ENCODE assay signal across 17 cellular contexts in the genomic region with DNA sequence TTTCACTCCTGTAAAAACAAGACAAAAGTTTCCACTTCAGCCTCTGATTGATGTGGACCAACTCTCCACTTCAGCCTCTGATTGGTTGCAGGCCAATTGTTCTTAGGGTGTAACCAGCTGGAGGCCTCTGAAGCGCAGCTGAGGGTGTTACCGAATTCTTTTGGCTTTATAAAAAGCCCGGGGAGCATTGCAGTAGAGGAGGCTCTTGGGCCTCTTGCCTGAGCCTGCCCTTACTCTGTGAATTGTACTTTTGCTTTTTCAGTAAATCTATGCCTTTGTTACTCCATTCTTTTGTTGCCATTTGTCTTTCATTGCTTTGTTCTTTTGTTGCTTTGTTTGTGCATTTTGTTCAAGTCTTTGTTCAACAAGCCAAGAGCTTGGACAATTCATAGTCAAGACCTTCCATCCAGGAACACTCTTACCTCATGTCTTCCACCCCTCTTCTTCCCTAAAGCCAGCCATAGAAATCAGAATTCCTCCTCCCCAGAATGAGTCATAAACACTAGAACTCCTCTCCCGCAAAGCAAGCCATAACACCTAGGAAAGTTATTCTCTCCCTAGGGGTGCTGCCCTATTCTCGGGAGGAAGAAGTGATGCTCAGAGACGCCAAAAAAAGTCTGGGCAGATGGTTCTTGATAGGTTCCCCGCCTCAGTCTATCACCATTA. TPM values are rescaled to one million over a fixed set of nuclear protein-coding genes. Genes with fewer than 3 reads are reported as not detected.
A peak's percentile ranks its signal among the peaks of the same experiment; 100 is the strongest.
DNase-seq lines count a peak whose midpoint lies in the region; ATAC-seq and TF ChIP-seq lines count a peak whose summit lies in the region.
"Had no signal": no experiment of that assay in that cellular context is flagged by ENCODE, and none has a peak within 500 bp of the region (broad histone marks: within the 10 kb centered on the region; RNA-seq: fewer than 3 reads in every experiment).

No MANE protein-coding gene starts in this region.

- ATAC-seq in GM23338, result peak; percentile 60
- no peak for ATAC-seq in GM19035 (IDR thresholded peaks at IDR 0.05; ENCODE audit: unreplicated experiment)
- no peak for ATAC-seq in body of pancreas
- no peak for ATAC-seq in stimulated activated naive B cell treated with anti-CD40 and anti-IgM and Interleukin-4, amounts not matched to agents 10 μg/mL and 1 μg/mL and 100 μg/mL, for 72 hours (replicated peaks)
- ATAC-seq: PC-3, right lobe of liver had no signal

- H3K4me3 ChIP-seq in GM23338 (no peak overlapping the region), epithelial cell of esophagus (ENCODE audit: low read length) (no peak overlapping the region), SK-N-SH (ENCODE audit: low read depth in 2 of 2, low read length in 1 of 2) (no peak overlapping the region), body of pancreas (no peak overlapping the region)
- H3K4me3 ChIP-seq: heart right ventricle, right lobe of liver, testis had no signal

- H4K20me1 ChIP-seq in GM23338 (replicated peaks; ENCODE audit: insufficient read depth), result no peaks in the 10 kb centered on the region
- no peaks in the 10 kb centered on the region for H4K20me1 ChIP-seq in SK-N-SH (ENCODE audit: insufficient read depth)

- H3F3A ChIP-seq in GM23338 (replicated peaks; ENCODE audit: low read depth) (0 out of 2 replicates have a peak, but pooled peaks cover 4% of the 10 kb centered on the region), SK-N-SH (replicated peaks; ENCODE audit: insufficient read depth) (no peaks in the 10 kb centered on the region)

- H3K4me2 ChIP-seq in GM23338, result 0 out of 2 replicates have a peak overlapping the region, but pooled peaks have one; percentile 1
- no peak overlapping the region for H3K4me2 ChIP-seq in SK-N-SH

- no peak overlapping the region for H3K9ac ChIP-seq in SK-N-SH

- 45% methylated on average over 7 of the region's 7 CpGs for WGBS in SK-N-SH (ENCODE audit: low lambda C conversion rate)
- WGBS in body of pancreas, 2 donors, result 87 to 89% methylated on average over 7 of the region's 7 CpGs

- peaks cover 45% of the 10 kb centered on the region for H3K4me1 Mint-ChIP-seq in GM23338
- no peaks in the 10 kb centered on the region for H3K4me1 Mint-ChIP-seq in stimulated activated naive B cell treated with anti-CD40 and anti-IgM and Interleukin-4, amounts not matched to agents 10 μg/mL and 1 μg/mL and 100 μg/mL, for 72 hours
- H3K4me1 Mint-ChIP-seq: activated CD4-positive, alpha-beta T cell treated with anti-CD3 and anti-CD28 coated beads, Interleukin-2, amount 10 ng/mL, durations not matched to agents 24 days and 14 days; IgD-negative memory B cell had no signal

- H2AFZ ChIP-seq in GM23338, result no peak overlapping the region
- no peak overlapping the region for H2AFZ ChIP-seq in SK-N-SH (ENCODE audit: low read depth)

- H3K27me3 ChIP-seq in GM23338 (ENCODE audit: insufficient read depth), result no peaks in the 10 kb centered on the region
- H3K27me3 ChIP-seq in SK-N-SH (ENCODE audit: insufficient read depth), result no peaks in the 10 kb centered on the region
- H3K27me3 ChIP-seq in body of pancreas, result no peaks in the 10 kb centered on the region
- H3K27me3 ChIP-seq: heart right ventricle, right lobe of liver, testis had no signal

- POLR2A ChIA-PET in SK-N-SH (lab: Yijun Ruan, JAX), result no interaction called here

- H3K79me2 ChIP-seq in GM23338 (replicated peaks; ENCODE audit: insufficient read depth) (no peaks in the 10 kb centered on the region), SK-N-SH (ENCODE audit: insufficient read depth) (no peaks in the 10 kb centered on the region)

- H3K4me3 Mint-ChIP-seq in GM23338, result no peak overlapping the region
- no peak overlapping the region for H3K4me3 Mint-ChIP-seq in stimulated activated naive B cell treated with anti-CD40 and anti-IgM and Interleukin-4, amounts not matched to agents 10 μg/mL and 1 μg/mL and 100 μg/mL, for 72 hours
- H3K4me3 Mint-ChIP-seq: activated CD4-positive, alpha-beta T cell treated with anti-CD3 and anti-CD28 coated beads, Interleukin-2, amount 10 ng/mL, durations not matched to agents 24 days and 14 days; activated naive CD4-positive, alpha-beta T cell treated with anti-CD3 and anti-CD28 coated beads for 36 hours; IgD-negative memory B cell had no signal

- H3K27me3 Mint-ChIP-seq in GM23338 (ENCODE audit: insufficient read depth, low read depth, poor library complexity), result peaks cover 4% of the 10 kb centered on the region
- H3K27me3 Mint-ChIP-seq in stimulated activated naive B cell treated with anti-CD40 and anti-IgM and Interleukin-4, amounts not matched to agents 10 μg/mL and 1 μg/mL and 100 μg/mL, for 72 hours, result peaks cover 0 to 21% of the 10 kb centered on the region in 2 donors

- H3K9me2 ChIP-seq in GM23338 (ENCODE audit: insufficient read depth) (peaks cover 11% of the 10 kb centered on the region; the same call in 1 of the 2 replicates), SK-N-SH (no peaks in the 10 kb centered on the region)

- TF ChIP-seq EP300 in SK-N-SH (IDR thresholded peaks at IDR 0.05; ENCODE audit: borderline replicate concordance in 1 of 2, low read depth in 1 of 2, low read length in 1 of 2), result no peak

- H3K9me3 ChIP-seq in SK-N-SH, result no peaks in the 10 kb centered on the region
- H3K9me3 ChIP-seq in body of pancreas, result no peaks in the 10 kb centered on the region
- H3K9me3 ChIP-seq: heart right ventricle, right lobe of liver, testis had no signal

- no peak for TF ChIP-seq RAD21 in SK-N-SH (IDR thresholded peaks at IDR 0.05; ENCODE audit: low read length)

- H3K36me3 ChIP-seq in GM23338 (ENCODE audit: insufficient read depth), result no peaks in the 10 kb centered on the region
- H3K36me3 ChIP-seq in SK-N-SH (replicated peaks in 1 of 2; ENCODE audit: control insufficient read depth in 1 of 2, insufficient read depth in 2 of 2, low read length in 1 of 2), result no peaks in the 10 kb centered on the region
- no peaks in the 10 kb centered on the region for H3K36me3 ChIP-seq in body of pancreas (replicated peaks in 1 of 2; ENCODE audit: insufficient read depth in 1 of 2, low read depth in 2 of 2)
- H3K36me3 ChIP-seq: heart right ventricle, right lobe of liver had no signal

- H3K36me3 Mint-ChIP-seq in GM23338 (ENCODE audit: low read depth), result no peaks in the 10 kb centered on the region
- no peaks in the 10 kb centered on the region for H3K36me3 Mint-ChIP-seq in stimulated activated naive B cell treated with anti-CD40 and anti-IgM and Interleukin-4, amounts not matched to agents 10 μg/mL and 1 μg/mL and 100 μg/mL, for 72 hours

- H3K27ac ChIP-seq in GM23338 (ENCODE audit: low read depth) (no peak overlapping the region), SK-N-SH (ENCODE audit: low read depth in 2 of 2, low read length in 1 of 2) (no peak overlapping the region), body of pancreas (no peak overlapping the region)
- H3K27ac ChIP-seq: heart right ventricle, right lobe of liver, testis had no signal

- no peak for TF ChIP-seq POLR2A in body of pancreas (IDR thresholded peaks at IDR 0.05)

- H3K27ac Mint-ChIP-seq in GM23338, result no peak overlapping the region
- no peak overlapping the region for H3K27ac Mint-ChIP-seq in stimulated activated naive B cell treated with anti-CD40 and anti-IgM and Interleukin-4, amounts not matched to agents 10 μg/mL and 1 μg/mL and 100 μg/mL, for 72 hours
- H3K27ac Mint-ChIP-seq: activated CD4-positive, alpha-beta T cell treated with anti-CD3 and anti-CD28 coated beads, Interleukin-2, amount 10 ng/mL, durations not matched to agents 24 days and 14 days; activated naive CD4-positive, alpha-beta T cell treated with anti-CD3 and anti-CD28 coated beads for 36 hours; IgD-negative memory B cell had no signal

- CTCF ChIA-PET in SK-N-SH (lab: Yijun Ruan, JAX), result no interaction called here

- DNase-seq in GM23338 (ENCODE audit: low spot score), result no peak
- DNase-seq in NCI-H345 (lab: John Stamatoyannopoulos, UW), result peak; percentile 96
- DNase-seq in epithelial cell of esophagus (ENCODE audit: low read depth), result peak; percentile 22
- peak; percentile 14 for DNase-seq in occipital lobe (lab: John Stamatoyannopoulos, UW)
- DNase-seq in SK-N-SH, result no peak
- DNase-seq in body of pancreas, result no peak
- no peak for DNase-seq in stimulated activated naive B cell treated with anti-CD40 and anti-IgM and Interleukin-4, amounts not matched to agents 10 μg/mL and 1 μg/mL and 100 μg/mL, for 72 hours
- DNase-seq: activated CD4-positive, alpha-beta T cell treated with anti-CD3 and anti-CD28 coated beads, Interleukin-2, amount 10 ng/mL, durations not matched to agents 24 days and 14 days; activated naive CD4-positive, alpha-beta T cell treated with anti-CD3 and anti-CD28 coated beads for 36 hours; Calu3; heart right ventricle; NCI-H446 treated with DMSO at 0.1 percent for 48 hours; PC-3; right lobe of liver; testis had no signal

- no peak for TF ChIP-seq CTCF in GM23338 (conservative IDR thresholded peaks at IDR 0.05; ENCODE audit: low read depth in 2 of 2)
- no peak for TF ChIP-seq CTCF in epithelial cell of esophagus (IDR thresholded peaks at IDR 0.05; ENCODE audit: insufficient read depth, low read depth, low read length, missing control alignments)
- TF ChIP-seq CTCF in SK-N-SH (IDR thresholded peaks at IDR 0.05), result no peak
- TF ChIP-seq CTCF in body of pancreas (IDR thresholded peaks at IDR 0.05), result no peak

- intact Hi-C loops in body of pancreas (cut with DNase I), result no loop called here

- no peaks in the 10 kb centered on the region; the same call in 2 of the 3 replicates for H3K9me3 Mint-ChIP-seq in GM23338
- H3K9me3 Mint-ChIP-seq in stimulated activated naive B cell treated with anti-CD40 and anti-IgM and Interleukin-4, amounts not matched to agents 10 μg/mL and 1 μg/mL and 100 μg/mL, for 72 hours, result no peaks in the 10 kb centered on the region
- H3K9me3 Mint-ChIP-seq: activated CD4-positive, alpha-beta T cell treated with anti-CD3 and anti-CD28 coated beads, Interleukin-2, amount 10 ng/mL, durations not matched to agents 24 days and 14 days; activated naive CD4-positive, alpha-beta T cell treated with anti-CD3 and anti-CD28 coated beads for 36 hours; IgD-negative memory B cell had no signal

- peaks cover 51% of the 10 kb centered on the region for H3K4me1 ChIP-seq in GM23338 (ENCODE audit: insufficient read depth)
- H3K4me1 ChIP-seq in SK-N-SH (ENCODE audit: control insufficient read depth in 1 of 2, insufficient read depth in 2 of 2, low read depth in 1 of 2, low read length in 1 of 2), result no peaks in the 10 kb centered on the region
- no peaks in the 10 kb centered on the region for H3K4me1 ChIP-seq in body of pancreas
- H3K4me1 ChIP-seq: heart right ventricle, right lobe of liver, testis had no signal

TF ChIP-seq in GM23338, 12 proteins besides CTCF, POLR2A, EP300 and RAD21 (continues in another document):
- TF ChIP-seq ZNF114 (CRISPR knock-in tag; IDR thresholded peaks at IDR 0.05), result no peak

TF ChIP-seq in SK-N-SH, 30 proteins besides CTCF, POLR2A, EP300 and RAD21 (continues in another document):
- TF ChIP-seq NRF1 (IDR thresholded peaks at IDR 0.05; ENCODE audit: low read depth, low read length), result no peak
- no peak for TF ChIP-seq EZH2phosphoT487 (IDR thresholded peaks at IDR 0.05; ENCODE audit: borderline replicate concordance, low read depth)

RNA-seq across cellular contexts. Expression of gene ARMC3, which starts 53.5 kb away (rescaled TPM):
- total RNA-seq in GM23338 (2014; rRNA removed; shearing (Covaris generic)), result 0.16 and 0.24 TPM in 2 replicates
- polyA plus RNA-seq in GM23338 (2016; fragmentation: Nextera tagmentation; extraction: Ambion mirVana), result 0.17 TPM in 1 of 2 replicates, not detected in the other
- 5.1 TPM for total RNA-seq in occipital lobe
- polyA plus RNA-seq in SK-N-SH (2012; rRNA removed), result not detected in 2 replicates
- 0.03 and 0.05 TPM in 2 replicates for polyA plus RNA-seq in SK-N-SH (2012; cell fraction: cytosol; rRNA removed)
- polyA plus RNA-seq in SK-N-SH (2012; cell fraction: nucleus; rRNA removed), result 0.05 TPM in 1 of 2 replicates, not detected in the other
- under 1 TPM; 0.33 to 0.52 TPM for total RNA-seq in body of pancreas
- total RNA-seq: activated CD4-positive, alpha-beta T cell treated with anti-CD3 and anti-CD28 coated beads, Interleukin-2, amount 10 ng/mL, durations not matched to agents 24 days and 14 days; activated naive CD4-positive, alpha-beta T cell treated with anti-CD3 and anti-CD28 coated beads for 36 hours; heart right ventricle; right lobe of liver had no signal
- polyA plus RNA-seq: heart right ventricle had no signal

Comparison
In these comparisons a context has a peak if more than half of its experiments do, and no peak if none do; other contexts are left out.
1. DNase-seq: peak in NCI-H345 (single experiment), epithelial cell of esophagus (single experiment) and occipital lobe (single experiment); none in GM23338 (single experiment), SK-N-SH (single experiment), body of pancreas (0 of 4) and stimulated activated naive B cell treated with anti-CD40 and anti-IgM and Interleukin-4, amounts not matched to agents 10 μg/mL and 1 μg/mL and 100 μg/mL, for 72 hours (single experiment).